30 cellular contexts compared by ENCODE assay signal in the genomic region with DNA sequence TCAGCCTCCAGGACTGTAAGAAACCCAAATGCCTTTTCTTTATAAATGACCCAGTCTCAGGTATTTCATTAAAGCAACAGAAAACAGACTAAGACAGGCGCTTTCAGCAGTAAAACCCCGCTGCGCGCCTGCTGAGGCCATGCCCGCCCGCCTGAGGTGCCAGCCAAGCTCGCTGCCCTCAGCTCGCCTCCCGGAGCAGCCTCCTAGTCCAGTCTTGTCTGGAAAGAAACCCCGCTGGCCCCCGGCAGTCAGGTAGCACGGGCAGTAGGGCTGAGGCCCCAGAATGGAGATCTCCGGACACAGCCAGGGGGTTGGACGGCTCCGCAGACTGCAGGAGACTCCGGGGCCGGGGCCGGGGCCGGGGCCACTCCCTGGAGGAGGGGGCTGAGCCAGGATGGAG. TPM values are rescaled to one million over a fixed set of nuclear protein-coding genes. Genes with fewer than 3 reads are reported as not detected.
"Had no signal": no experiment of that assay in that cellular context is flagged by ENCODE, and none has a peak within 500 bp of the region (broad histone marks: within the 10 kb centered on the region; RNA-seq: fewer than 3 reads in every experiment).

No MANE protein-coding gene starts in this region.

- H2AFZ ChIP-seq: hepatocyte had no signal

- H3K4me1 ChIP-seq: foreskin keratinocyte, gastroesophageal sphincter, left lung had no signal

- H3K36me3 Mint-ChIP-seq: immature natural killer cell, mesothelial cell of epicardium had no signal

- H3K9me3 Mint-ChIP-seq: immature natural killer cell, mesothelial cell of epicardium had no signal

- DNase-seq: dermis blood vessel endothelial cell; effector CD4-positive, alpha-beta T cell; effector memory CD4-positive, alpha-beta T cell; foreskin keratinocyte; heart left ventricle; hypothalamus; immature natural killer cell; left cardiac atrium; left lung; left ventricle myocardium superior; lower lobe of right lung; mesenchymal stem cell had no signal

- H3K36me3 ChIP-seq: esophagus muscularis mucosa, gastroesophageal sphincter, heart left ventricle, left lung, lower lobe of right lung had no signal

- H3K4me3 ChIP-seq: coronary artery, dorsolateral prefrontal cortex, esophagus muscularis mucosa, gastroesophageal sphincter, heart left ventricle, hepatocyte, left lung, lower lobe of right lung, mucosa of descending colon had no signal

- H3K4me2 ChIP-seq: hepatocyte had no signal

- H3K27ac Mint-ChIP-seq: immature natural killer cell, mesothelial cell of epicardium had no signal

- H3K27me3 ChIP-seq: dorsolateral prefrontal cortex, esophagus muscularis mucosa, gastroesophageal sphincter, heart left ventricle, hepatocyte had no signal

- ATAC-seq: foreskin keratinocyte, gastroesophageal sphincter, heart left ventricle, left cardiac atrium, left lung, left ventricle myocardium superior, lower lobe of right lung, mucosa of descending colon had no signal

- H3K4me3 Mint-ChIP-seq: immature natural killer cell, mesothelial cell of epicardium had no signal

- H3K27ac ChIP-seq: coronary artery, esophagus muscularis mucosa, foreskin keratinocyte, gastroesophageal sphincter, heart left ventricle, hepatocyte, left lung, lower lobe of right lung had no signal

- H3K9me3 ChIP-seq: gastroesophageal sphincter, heart left ventricle, lower lobe of right lung, mucosa of descending colon had no signal

RNA-seq across cellular contexts. Expression of a gene that starts 32.0 kb away (rescaled TPM):
- total RNA-seq: endothelial cell of umbilical vein, epithelial cell of proximal tubule, fibroblast of villous mesenchyme, foreskin keratinocyte, frontal cortex, gastroesophageal sphincter, heart left ventricle, hepatocyte, kidney epithelial cell, left cardiac atrium, left ventricle myocardium superior, lower leg skin, lung microvascular endothelial cell, mesenteric fat pad, mesothelial cell of epicardium, myocyte had no signal
- polyA plus RNA-seq: fibroblast of lung, foreskin keratinocyte, heart left ventricle, hepatocyte, immature natural killer cell, keratinocyte had no signal
